In the genomic region with DNA sequence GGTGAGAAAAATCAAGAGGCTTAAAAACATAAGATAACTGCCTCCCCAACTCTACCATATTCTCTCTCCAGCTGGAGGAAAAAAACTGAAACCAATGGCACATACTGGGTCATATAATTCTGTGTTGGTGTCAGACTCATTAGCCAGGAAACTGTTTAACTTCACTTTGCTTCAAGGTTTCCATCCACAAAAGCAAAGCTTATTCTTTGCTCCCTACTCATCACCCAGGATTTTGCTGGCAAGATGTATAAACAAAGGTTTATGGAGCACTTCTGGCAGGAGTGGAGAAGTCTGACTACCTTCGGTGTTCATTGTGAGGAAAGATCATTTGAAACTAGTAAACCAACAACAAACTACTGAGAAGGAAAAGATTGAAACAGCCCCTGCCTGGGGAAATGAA, we compare ENCODE assay signal across 16 cellular contexts.
"Had no signal": no experiment of that assay in that cellular context is flagged by ENCODE, and none has a peak within 500 bp of the region (broad histone marks: within the 10 kb centered on the region; RNA-seq: fewer than 3 reads in every experiment).

No MANE protein-coding gene starts in this region.

- DNase-seq: effector memory CD8-positive, alpha-beta T cell; foreskin keratinocyte; head of caudate nucleus; kidney; left cardiac atrium; naive thymus-derived CD8-positive, alpha-beta T cell; nucleus accumbens; ovary; stimulated activated CD4-positive, alpha-beta T cell treated with anti-CD3 and anti-CD28 coated beads, Interleukin-2, amount 100 ng/mL, for 24 hours; stimulated activated naive CD4-positive, alpha-beta T cell; stomach had no signal

- H3K27ac ChIP-seq: foreskin keratinocyte, ovary, skin epidermis had no signal

- H3K4me3 ChIP-seq: hepatocyte, ovary, skin epidermis, stomach had no signal

- H3K9me3 Mint-ChIP-seq: dendritic cell treated with granulocyte-macrophage colony-stimulating factor and Interleukin-4, amounts not matched to agents 40 ng/mL and 50 ng/mL, for 4 days; effector memory CD8-positive, alpha-beta T cell; naive thymus-derived CD8-positive, alpha-beta T cell; neural crest cell had no signal

- H3K9me3 ChIP-seq: ovary, stomach had no signal

- H3K36me3 ChIP-seq: ovary, stomach had no signal

- H3K4me1 Mint-ChIP-seq: naive thymus-derived CD8-positive, alpha-beta T cell; neural crest cell had no signal

- H3K27ac Mint-ChIP-seq: dendritic cell treated with granulocyte-macrophage colony-stimulating factor and Interleukin-4, amounts not matched to agents 40 ng/mL and 50 ng/mL, for 4 days; effector memory CD8-positive, alpha-beta T cell; naive thymus-derived CD8-positive, alpha-beta T cell; type B pancreatic cell had no signal

- H3K27me3 Mint-ChIP-seq: type B pancreatic cell had no signal

- H3K36me3 Mint-ChIP-seq: naive thymus-derived CD8-positive, alpha-beta T cell; type B pancreatic cell had no signal

- H3K27me3 ChIP-seq: foreskin keratinocyte, hepatocyte, ovary, stomach had no signal

- H3K4me3 Mint-ChIP-seq: dendritic cell treated with granulocyte-macrophage colony-stimulating factor and Interleukin-4, amounts not matched to agents 40 ng/mL and 50 ng/mL, for 4 days; effector memory CD8-positive, alpha-beta T cell; naive thymus-derived CD8-positive, alpha-beta T cell; neural crest cell; type B pancreatic cell had no signal
